In genomic region chr20:31927758-31928157, GRCh38 we compare ENCODE assay signal across 25 cellular contexts. TPM values are rescaled to one million over a fixed set of nuclear protein-coding genes. Genes with fewer than 3 reads are reported as not detected.
"Had no signal": no experiment of that assay in that cellular context is flagged by ENCODE, and none has a peak within 500 bp of the region (broad histone marks: within the 10 kb centered on the region; RNA-seq: fewer than 3 reads in every experiment).

No MANE protein-coding gene starts in this region.

- ATAC-seq: activated CD4-positive, CD25-positive, alpha-beta regulatory T cell treated with anti-CD3 and anti-CD28 coated beads, Interleukin-2, amount 50 U/mL, for 24 hours; activated CD8-positive, alpha-beta T cell treated with anti-CD3 and anti-CD28 coated beads for 36 hours; activated T-cell treated with anti-CD3 and anti-CD28 coated beads, Interleukin-2, amount 50 U/mL, for 72 hours; PC-3; T-cell had no signal

- H3K9ac ChIP-seq: KMS-11 had no signal

- DNase-seq: activated CD4-positive, alpha-beta T cell treated with anti-CD3 and anti-CD28 coated beads for 4 hours; activated CD8-positive, alpha-beta memory T cell treated with anti-CD3 and anti-CD28 coated beads, Interleukin-2, amount 50 U/mL, for 4 hours; activated CD8-positive, alpha-beta T cell treated with anti-CD3 and anti-CD28 coated beads for 36 hours; activated gamma-delta T cell treated with Interleukin-2 at 50 U/mL for 16 hours; activated naive CD4-positive, alpha-beta T cell treated with anti-CD3 and anti-CD28 coated beads, Interleukin-2, amount 10 ng/mL, durations not matched to agents 7 days and 5 days; activated naive CD8-positive, alpha-beta T cell treated with anti-CD3 and anti-CD28 coated beads for 36 hours; activated T-cell treated with anti-CD3 and anti-CD28 coated beads, Interleukin-2, amount 50 U/mL, for 72 hours; brain microvascular endothelial cell; NCI-H1105; NCI-H2171; NCI-H2227 treated with DMSO at 0.1 percent for 48 hours; NCI-H446 treated with DMSO at 0.1 percent for 48 hours; NCI-H524 treated with DMSO at 0.1 percent for 48 hours; PC-3; SIG-M5; T-cell; T-helper 2 cell; T1000 had no signal

- H3K27ac ChIP-seq: brain microvascular endothelial cell, cardiac muscle cell, KMS-11 had no signal

- FAIRE-seq: colon, TTC549 had no signal

- H3K36me3 ChIP-seq: brain microvascular endothelial cell, cardiac muscle cell had no signal

- H3K4me3 ChIP-seq: cardiac muscle cell had no signal

- H3K27me3 ChIP-seq: cardiac muscle cell had no signal

- H3K4me2 ChIP-seq: KMS-11 had no signal

RNA-seq across cellular contexts. Expression of gene XKR7, which starts 40.2 kb away (rescaled TPM):
- total RNA-seq: activated CD8-positive, alpha-beta T cell treated with anti-CD3 and anti-CD28 coated beads for 36 hours; activated T-cell treated with anti-CD3 and anti-CD28 coated beads, Interleukin-2, amount 50 U/mL, for 72 hours; activated T-helper 2 cell treated with anti-CD3 and anti-CD28 coated beads, Interferon-gamma antibody, Interleukin-2, Interleukin-4, amounts not matched to agents 10 μg/mL and 5 μg/mL and 100 μg/mL, durations not matched to agents 14 hours and 24 hours and 36 hours; MCF 10A; PC-3; T-cell had no signal
- polyA plus RNA-seq: cardiac muscle cell had no signal

RNA-seq across cellular contexts. Expression of gene TTLL9, which starts 57.3 kb away (rescaled TPM):
- total RNA-seq: activated CD8-positive, alpha-beta T cell treated with anti-CD3 and anti-CD28 coated beads for 36 hours; activated naive CD8-positive, alpha-beta T cell treated with anti-CD3 and anti-CD28 coated beads for 36 hours; activated T-cell treated with anti-CD3 and anti-CD28 coated beads, Interleukin-2, amount 50 U/mL, for 72 hours; activated T-helper 2 cell treated with anti-CD3 and anti-CD28 coated beads, Interferon-gamma antibody, Interleukin-2, Interleukin-4, amounts not matched to agents 10 μg/mL and 5 μg/mL and 100 μg/mL, durations not matched to agents 14 hours and 24 hours and 36 hours; PC-3 had no signal

RNA-seq across cellular contexts. Expression of gene DUSP15, which starts 57.4 kb away (rescaled TPM):
- total RNA-seq: activated CD8-positive, alpha-beta T cell treated with anti-CD3 and anti-CD28 coated beads for 36 hours; activated naive CD8-positive, alpha-beta T cell treated with anti-CD3 and anti-CD28 coated beads for 36 hours; activated T-cell treated with anti-CD3 and anti-CD28 coated beads, Interleukin-2, amount 50 U/mL, for 72 hours; activated T-helper 2 cell treated with anti-CD3 and anti-CD28 coated beads, Interferon-gamma antibody, Interleukin-2, Interleukin-4, amounts not matched to agents 10 μg/mL and 5 μg/mL and 100 μg/mL, durations not matched to agents 14 hours and 24 hours and 36 hours; MCF 10A; PC-3; T-cell had no signal
